Comparison of ENCODE assay signal across 1 cellular context in the genomic region with DNA sequence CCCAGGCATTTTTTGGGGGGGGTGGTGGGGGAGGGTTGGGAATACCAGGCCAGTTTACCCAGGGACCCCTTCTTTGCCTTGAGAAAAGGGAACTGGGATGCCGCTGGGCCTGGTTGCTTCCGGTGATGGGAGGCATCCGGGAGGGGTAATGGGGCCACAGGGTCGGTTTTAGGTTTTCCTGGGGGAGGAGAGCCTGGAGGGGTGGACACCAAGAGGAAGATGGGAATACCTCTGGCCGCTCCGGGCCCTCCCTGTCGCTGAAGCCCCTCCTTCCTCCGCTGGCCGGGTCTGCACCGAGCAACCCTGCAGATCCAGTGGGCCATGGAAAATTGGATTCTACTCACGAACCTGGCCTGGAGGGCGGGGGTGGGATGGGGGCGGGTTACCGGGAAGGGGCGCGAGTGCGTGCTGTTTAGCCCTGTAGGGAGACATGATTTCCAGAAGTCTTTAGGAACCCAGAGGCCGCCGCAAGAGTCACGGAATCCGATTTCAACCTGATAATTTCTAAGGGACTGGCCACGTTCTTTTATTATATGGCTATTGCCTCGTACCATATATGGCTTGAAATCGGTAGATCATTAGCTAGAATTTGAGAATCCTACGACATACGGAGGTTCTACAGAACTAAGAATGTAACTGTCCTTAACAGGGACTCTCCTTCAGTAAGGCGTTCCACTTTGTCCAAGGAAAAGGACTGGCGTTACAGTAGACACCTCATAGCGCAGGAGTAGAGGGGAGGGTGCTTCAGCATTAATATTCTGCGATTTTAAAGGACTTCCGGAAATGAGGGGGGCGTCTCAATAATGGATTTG.
TF ChIP-seq lines count a peak whose summit lies in the region.

No MANE protein-coding gene starts in this region.

TF ChIP-seq in H1, 55 proteins besides CTCF, POLR2A, EP300 and RAD21:
- TF ChIP-seq RNF2 (IDR thresholded peaks at IDR 0.05; ENCODE audit: borderline replicate concordance, low read depth, low read length, missing control alignments, poor library complexity, severe bottlenecking) (no peak), CBX8 (IDR thresholded peaks at IDR 0.05; ENCODE audit: borderline replicate concordance, low read depth, low read length) (no peak), POLR2AphosphoS5 (IDR thresholded peaks at IDR 0.05; ENCODE audit: low read depth, low read length) (peak; percentile 36; the same call in 1 of the 2 replicates)
TF ChIP-seq in H1: peak in this region for 1.
